ENCODE assay signal across 8 cellular contexts in the genomic region with DNA sequence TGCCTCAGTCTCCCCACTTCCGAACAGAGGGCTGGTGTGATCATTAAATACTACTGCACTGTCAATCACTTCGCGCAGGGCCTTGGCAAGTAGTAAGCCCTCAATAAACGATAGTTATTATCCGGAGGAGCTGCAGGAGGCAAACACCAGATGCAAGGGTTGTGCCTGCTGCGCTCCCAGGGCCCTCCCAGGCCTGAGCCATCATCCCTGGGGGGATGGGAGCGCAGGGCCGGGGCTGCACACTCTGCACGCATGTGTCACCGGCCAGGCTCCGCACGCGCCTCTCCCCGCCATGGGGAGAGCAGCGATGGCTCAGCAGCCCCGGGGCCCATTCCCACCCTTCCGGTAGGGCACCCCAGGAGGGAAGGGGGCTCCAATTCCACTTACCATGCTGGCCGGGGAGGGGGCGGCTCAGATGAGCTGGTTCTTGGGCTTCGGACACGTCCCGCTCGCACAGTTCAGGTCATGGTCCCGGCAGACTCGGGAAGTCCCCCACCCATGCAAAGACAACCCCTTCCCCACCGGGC. TPM values are rescaled to one million over a fixed set of nuclear protein-coding genes. Genes with fewer than 3 reads are reported as not detected.
DNase-seq lines count a peak whose midpoint lies in the region; ATAC-seq and TF ChIP-seq lines count a peak whose summit lies in the region.

No MANE protein-coding gene starts in this region.

- POLR2A ChIA-PET in GM10248 (lab: Yijun Ruan, JAX): interaction anchor here (0.6 to 1.2 kb wide), 4 partner anchors 9 to 70 kb away, joined by 3 to 12 read pairs (median 4); no protein-coding TSS in a partner anchor

- 4 to 15% methylated on average over 5 to 26 of the region's 26 CpGs for WGBS in endodermal cell (ENCODE audit: insufficient coverage in 1 of 2, insufficient read length in 1 of 2), 2 experiments
- 2 to 3% methylated on average over 16 to 23 of the region's 26 CpGs for WGBS in mesodermal cell (ENCODE audit: insufficient coverage in 2 of 2), 2 experiments

- no peak for TF ChIP-seq CTCF in GM10248 (IDR thresholded peaks at IDR 0.05; ENCODE audit: control extremely low read depth, extremely low read depth, low read depth, missing control alignments)
- no peak for TF ChIP-seq CTCF in endodermal cell (conservative IDR thresholded peaks at IDR 0.05)

- H3K4me1 Mint-ChIP-seq in endodermal cell: peaks cover 9% of the 10 kb centered on the region

- H3K9me3 ChIP-seq in endodermal cell (ENCODE audit: control insufficient read depth, low read length): no peaks in the 10 kb centered on the region
- H3K9me3 ChIP-seq in mesodermal cell (ENCODE audit: control insufficient read depth, low read length): no peaks in the 10 kb centered on the region

- CTCF ChIA-PET in GM10248 (lab: Yijun Ruan, JAX): interaction anchor here (0.8 to 4.0 kb wide), 6 partner anchors 11 to 140 kb away, joined by 3 to 23 read pairs (median 6); no protein-coding TSS in a partner anchor

- H3K27me3 Mint-ChIP-seq in endodermal cell (ENCODE audit: insufficient read depth): no peaks in the 10 kb centered on the region

- no peaks in the 10 kb centered on the region for H3K9me3 Mint-ChIP-seq in endodermal cell

- H3K36me3 Mint-ChIP-seq in endodermal cell (ENCODE audit: low read depth): peaks cover 12% of the 10 kb centered on the region

- peak overlapping the region; percentile 63 for H3K4me3 Mint-ChIP-seq in endodermal cell

- H3K4me1 ChIP-seq in endodermal cell (ENCODE audit: control insufficient read depth, insufficient read depth, low read length) (peaks cover 7% of the 10 kb centered on the region), mesodermal cell (ENCODE audit: control insufficient read depth, insufficient read depth, low read length, poor library complexity, severe bottlenecking) (peaks cover 4% of the 10 kb centered on the region)

- peak overlapping the region; percentile 90 for H3K4me3 ChIP-seq in endodermal cell (ENCODE audit: low read length)
- peak overlapping the region; percentile 71 for H3K4me3 ChIP-seq in mesodermal cell (ENCODE audit: extremely low read depth, insufficient read depth, low read length, poor library complexity, severe bottlenecking)

- H3K9ac ChIP-seq in endodermal cell (ENCODE audit: extremely low read depth, low read length, poor library complexity, severe bottlenecking): peak overlapping the region; percentile 34

- peak; percentile 22 for ATAC-seq in HG02763 (IDR thresholded peaks at IDR 0.05; ENCODE audit: unreplicated experiment)
- no peak for ATAC-seq in HG03159 (IDR thresholded peaks at IDR 0.05; ENCODE audit: unreplicated experiment)

- DNase-seq in GM10248 (ENCODE audit: extremely low spot score): peak; percentile 55
- DNase-seq in NCI-H774 (lab: John Stamatoyannopoulos, UW): peak; percentile 11
- DNase-seq in activated CD8-positive, alpha-beta memory T cell treated with anti-CD3 and anti-CD28 coated beads, Interleukin-2, amount 50 U/mL, for 48 hours: peak; percentile 86
- DNase-seq in endodermal cell: peak; percentile 68
- DNase-seq in stimulated activated CD8-positive, alpha-beta memory T cell treated with anti-CD3 and anti-CD28 coated beads, Interleukin-15, amount 100 ng/mL, for 48 hours (ENCODE audit: low read depth in 2 of 2): peak; percentile 59 to 64

- no peak overlapping the region for H3K27ac ChIP-seq in endodermal cell (ENCODE audit: low read depth, low read length)
- peak overlapping the region; percentile 62 for H3K27ac ChIP-seq in mesodermal cell (ENCODE audit: low read depth, low read length, severe bottlenecking)

- H3K36me3 ChIP-seq in endodermal cell (ENCODE audit: control insufficient read depth, insufficient read depth, low read length) (peaks cover 27% of the 10 kb centered on the region), mesodermal cell (ENCODE audit: control insufficient read depth, insufficient read depth, low read length) (peaks cover 39% of the 10 kb centered on the region)

- H3K27ac Mint-ChIP-seq in endodermal cell: no peak overlapping the region

- H3K27me3 ChIP-seq in endodermal cell (ENCODE audit: control insufficient read depth, insufficient read depth, low read length, poor library complexity, severe bottlenecking): no peaks in the 10 kb centered on the region

RNA-seq across cellular contexts. Expression of a gene that starts 0.7 kb away (rescaled TPM):
- total RNA-seq in endodermal cell: 10 to 100 TPM; 84.7 to 92.4 TPM
- 79.6 TPM for polyA plus RNA-seq in endodermal cell (2013, experiment 1 of 2)
- polyA plus RNA-seq in endodermal cell (2013, experiment 2 of 2): 78.4 TPM
- polyA plus RNA-seq in mesodermal cell (2013, experiment 1 of 2): 72.0 TPM
- polyA plus RNA-seq in mesodermal cell (2013, experiment 2 of 2): 61.0 TPM

Comparison
In these comparisons a context has a peak if more than half of its experiments do, and no peak if none do; other contexts are left out.
1. DNase-seq: peak in every context shown above with its lines; median percentile 86 in activated CD8-positive, alpha-beta memory T cell treated with anti-CD3 and anti-CD28 coated beads, Interleukin-2, amount 50 U/mL, for 48 hours; 68 in endodermal cell; 62 in stimulated activated CD8-positive, alpha-beta memory T cell treated with anti-CD3 and anti-CD28 coated beads, Interleukin-15, amount 100 ng/mL, for 48 hours; 55 in GM10248; 11 in NCI-H774.